In the genomic region with DNA sequence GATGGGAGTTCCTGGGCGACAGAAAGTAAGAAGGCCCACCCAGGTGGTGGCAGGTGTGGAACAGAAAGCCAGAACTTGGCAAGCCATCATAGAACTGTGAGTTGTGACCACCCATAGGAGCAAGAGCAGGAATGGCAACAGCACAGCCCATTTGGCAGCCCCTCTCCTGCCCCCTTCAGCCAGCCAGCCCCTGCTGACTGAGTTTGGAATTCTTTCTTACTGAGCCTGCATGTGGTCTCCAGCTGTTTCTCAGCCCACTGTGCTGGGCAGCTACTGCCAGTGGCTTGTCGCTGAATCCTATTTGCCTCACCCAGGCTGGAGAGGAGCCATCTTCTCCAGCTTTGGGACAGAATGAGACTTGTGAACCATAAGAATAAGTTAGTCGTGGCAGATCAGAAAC, we compare ENCODE assay signal across 20 cellular contexts. TPM values are rescaled to one million over a fixed set of nuclear protein-coding genes. Genes with fewer than 3 reads are reported as not detected.
DNase-seq lines count a peak whose midpoint lies in the region; ATAC-seq and TF ChIP-seq lines count a peak whose summit lies in the region.
"Had no signal": no experiment of that assay in that cellular context is flagged by ENCODE, and none has a peak within 500 bp of the region (broad histone marks: within the 10 kb centered on the region; RNA-seq: fewer than 3 reads in every experiment).

No MANE protein-coding gene starts in this region.

- H3K4me1 Mint-ChIP-seq in type B pancreatic cell (ENCODE audit: unreplicated experiment) = peaks cover 3% of the 10 kb centered on the region

- H3K4me3 Mint-ChIP-seq in type B pancreatic cell = no peak overlapping the region

- ATAC-seq in SK-N-SH treated with all-trans-retinoic acid at 6 μM for 48 hours (peak; percentile 34; the same call in 1 of the 3 replicates), GM18861 (IDR thresholded peaks at IDR 0.05; ENCODE audit: unreplicated experiment) (no peak)
- ATAC-seq: HCT116 had no signal

- DNase-seq in NCI-H82 (lab: John Stamatoyannopoulos, UW) (peak; percentile 77), NCI-H82 treated with DMSO at 0.1 percent for 48 hours (lab: John Stamatoyannopoulos, UW; ENCODE audit: unreplicated experiment) (no peak), iPS-NIHi11 (ENCODE audit: low spot score) (peak; percentile 50), type B pancreatic cell (ENCODE audit: extremely low spot score, unreplicated experiment) (no peak), NCI-H2196 (lab: John Stamatoyannopoulos, UW; ENCODE audit: unreplicated experiment) (no peak), LoVo (ENCODE audit: low spot score) (no peak)
- DNase-seq: EL; KBM-7; NCI-H1436 treated with DMSO at 0.1 percent for 48 hours; NCI-H2081 treated with DMSO at 0.1 percent for 48 hours; NCI-H345; NCI-H526 treated with DMSO at 0.1 percent for 48 hours; NK-92 treated with Interleukin-12 subunit alpha and Interleukin-12 subunit beta, amount 100 ng/mL, for 24 hours; SHP77 treated with DMSO at 0.1 percent for 48 hours; SW 1271 had no signal

- TF ChIP-seq CTCF in type B pancreatic cell (conservative IDR thresholded peaks at IDR 0.05) = peak; percentile 21

- no peaks in the 10 kb centered on the region for H3K27me3 Mint-ChIP-seq in type B pancreatic cell

- H3K9me3 Mint-ChIP-seq in type B pancreatic cell = no peaks in the 10 kb centered on the region

- no peak overlapping the region for H3K27ac Mint-ChIP-seq in type B pancreatic cell

- H3K36me3 Mint-ChIP-seq in type B pancreatic cell = no peaks in the 10 kb centered on the region

TF ChIP-seq in SK-N-SH treated with all-trans-retinoic acid at 6 μM for 48 hours, 23 proteins besides CTCF, POLR2A, EP300 and RAD21:
- no peak for TF ChIP-seq ZC3H10 (CRISPR knock-in tag; IDR thresholded peaks at IDR 0.05)
- no peak for TF ChIP-seq ZFP3 (CRISPR knock-in tag; IDR thresholded peaks at IDR 0.05)
- TF ChIP-seq ZFP30 (CRISPR knock-in tag; IDR thresholded peaks at IDR 0.05) = no peak
- TF ChIP-seq, protein P1, sequence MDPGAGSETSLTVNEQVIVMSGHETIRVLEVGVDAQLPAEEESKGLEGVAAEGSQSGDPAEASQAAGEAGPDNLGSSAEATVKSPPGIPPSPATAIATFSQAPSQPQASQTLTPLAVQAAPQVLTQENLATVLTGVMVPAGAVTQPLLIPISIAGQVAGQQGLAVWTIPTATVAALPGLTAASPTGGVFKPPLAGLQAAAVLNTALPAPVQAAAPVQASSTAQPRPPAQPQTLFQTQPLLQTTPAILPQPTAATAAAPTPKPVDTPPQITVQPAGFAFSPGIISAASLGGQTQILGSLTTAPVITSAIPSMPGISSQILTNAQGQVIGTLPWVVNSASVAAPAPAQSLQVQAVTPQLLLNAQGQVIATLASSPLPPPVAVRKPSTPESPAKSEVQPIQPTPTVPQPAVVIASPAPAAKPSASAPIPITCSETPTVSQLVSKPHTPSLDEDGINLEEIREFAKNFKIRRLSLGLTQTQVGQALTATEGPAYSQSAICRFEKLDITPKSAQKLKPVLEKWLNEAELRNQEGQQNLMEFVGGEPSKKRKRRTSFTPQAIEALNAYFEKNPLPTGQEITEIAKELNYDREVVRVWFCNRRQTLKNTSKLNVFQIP (CRISPR knock-in tag; IDR thresholded peaks at IDR 0.05; ENCODE audit: borderline replicate concordance, low read depth) = no peak
- no peak for TF ChIP-seq TOX (CRISPR knock-in tag; IDR thresholded peaks at IDR 0.05; ENCODE audit: borderline replicate concordance)

RNA-seq across cellular contexts. Expression of a gene that starts 28.3 kb away (rescaled TPM):
- 0.26 and 0.75 TPM in 2 replicates for total RNA-seq in type B pancreatic cell (ENCODE audit: low replicate concordance)
- total RNA-seq: A172, OCI-LY7 had no signal

RNA-seq across cellular contexts. Expression of a gene that starts 58.6 kb away (rescaled TPM):
- 45.9 and 56.8 TPM in 2 replicates for total RNA-seq in type B pancreatic cell (ENCODE audit: low replicate concordance)

Comparison
In these comparisons a context has a peak if more than half of its experiments do, and no peak if none do; other contexts are left out.
1. DNase-seq: peak in NCI-H82 (single experiment) and iPS-NIHi11 (single experiment); none in NCI-H82 treated with DMSO at 0.1 percent for 48 hours (single experiment), type B pancreatic cell (single experiment), NCI-H2196 (single experiment) and LoVo (single experiment).